Comparison of ENCODE assay signal across 9 cellular contexts in the genomic region with DNA sequence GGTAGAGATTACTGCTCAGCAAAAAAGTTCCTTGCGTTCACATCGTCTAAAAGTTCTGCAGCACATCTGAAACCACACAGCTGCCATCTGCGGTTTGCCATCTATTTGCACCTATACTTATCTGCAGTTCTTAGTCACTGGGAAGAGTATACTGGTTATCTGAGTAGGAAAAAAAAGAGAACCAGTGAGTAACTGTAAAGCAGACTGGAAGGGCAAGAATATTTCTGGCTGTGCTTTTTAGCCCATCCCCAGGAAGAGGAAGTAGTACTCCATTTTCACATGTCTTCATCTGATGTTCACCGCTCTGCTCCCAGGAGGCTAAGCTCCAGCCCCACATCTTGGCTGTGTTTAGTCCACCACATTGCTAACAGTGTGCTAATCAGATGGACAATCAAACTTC. TPM values are rescaled to one million over a fixed set of nuclear protein-coding genes. Genes with fewer than 3 reads are reported as not detected.
DNase-seq lines count a peak whose midpoint lies in the region; ATAC-seq and TF ChIP-seq lines count a peak whose summit lies in the region.
"Had no signal": no experiment of that assay in that cellular context is flagged by ENCODE, and none has a peak within 500 bp of the region (broad histone marks: within the 10 kb centered on the region; RNA-seq: fewer than 3 reads in every experiment).

No MANE protein-coding gene starts in this region.

- ATAC-seq in GM19043 (IDR thresholded peaks at IDR 0.05; ENCODE audit: low read depth, unreplicated experiment), result peak; percentile 58
- ATAC-seq in HG03139 (IDR thresholded peaks at IDR 0.05; ENCODE audit: unreplicated experiment), result peak; percentile 69
- no peak for ATAC-seq in naive thymus-derived CD8-positive, alpha-beta T cell

- peak; percentile 88 for DNase-seq in SKM-1 treated with dmso at 0.1 percent for 144 hours (lab: John Stamatoyannopoulos, UW; ENCODE audit: unreplicated experiment)
- no peak for DNase-seq in nephron progenitor cell
- DNase-seq in naive thymus-derived CD8-positive, alpha-beta T cell, result no peak
- no peak for DNase-seq in SHP77 treated with DMSO at 0.1 percent for 48 hours (lab: John Stamatoyannopoulos, UW)
- no peak for DNase-seq in GM19238 (ENCODE audit: insufficient read length, low spot score)
- DNase-seq in activated gamma-delta T cell treated with Interleukin-2 at 50 U/mL for 16 hours, result no peak

- peaks cover 62% of the 10 kb centered on the region for H3K36me3 Mint-ChIP-seq in nephron progenitor cell (ENCODE audit: low read depth)
- no peaks in the 10 kb centered on the region for H3K36me3 Mint-ChIP-seq in naive thymus-derived CD8-positive, alpha-beta T cell
- H3K36me3 Mint-ChIP-seq: activated naive CD8-positive, alpha-beta T cell had no signal

- H3K9me3 Mint-ChIP-seq in nephron progenitor cell, result no peaks in the 10 kb centered on the region
- no peaks in the 10 kb centered on the region for H3K9me3 Mint-ChIP-seq in naive thymus-derived CD8-positive, alpha-beta T cell

- peak overlapping the region; percentile 80 for H3K27ac Mint-ChIP-seq in nephron progenitor cell
- H3K27ac Mint-ChIP-seq in naive thymus-derived CD8-positive, alpha-beta T cell, result no peak overlapping the region
- H3K27ac Mint-ChIP-seq: activated naive CD8-positive, alpha-beta T cell had no signal

- no peaks in the 10 kb centered on the region for H3K27me3 Mint-ChIP-seq in nephron progenitor cell (ENCODE audit: low read depth, poor library complexity)
- peaks cover 17 to 56% (median 35%) of the 10 kb centered on the region in 5 donors for H3K27me3 Mint-ChIP-seq in naive thymus-derived CD8-positive, alpha-beta T cell

- no peak for TF ChIP-seq CTCF in nephron progenitor cell (IDR thresholded peaks at IDR 0.05)

- POLR2A ChIA-PET in naive thymus-derived CD8-positive, alpha-beta T cell (lab: Charles Lee), result no interaction called here

- no peak overlapping the region for H3K4me3 Mint-ChIP-seq in nephron progenitor cell
- no peak overlapping the region for H3K4me3 Mint-ChIP-seq in naive thymus-derived CD8-positive, alpha-beta T cell
- H3K4me3 Mint-ChIP-seq: activated naive CD8-positive, alpha-beta T cell had no signal

- peaks cover 84% of the 10 kb centered on the region for H3K4me1 Mint-ChIP-seq in nephron progenitor cell
- H3K4me1 Mint-ChIP-seq in naive thymus-derived CD8-positive, alpha-beta T cell, result no peaks in the 10 kb centered on the region

RNA-seq across cellular contexts. Expression of a gene that starts 35.6 kb away (rescaled TPM):
- total RNA-seq in naive thymus-derived CD8-positive, alpha-beta T cell, result under 1 TPM; 0.49 TPM
- under 1 TPM in 1 of 3 donors, not detected in 2; 0.12 TPM for polyA plus RNA-seq in naive thymus-derived CD8-positive, alpha-beta T cell

Comparison
In these comparisons a context has a peak if more than half of its experiments do, and no peak if none do; other contexts are left out.
1. ATAC-seq: peak in GM19043 (single experiment) and HG03139 (single experiment); none in naive thymus-derived CD8-positive, alpha-beta T cell (0 of 2).